Comparison of ENCODE assay signal across 24 cellular contexts in genomic region chr11:26045082-26045481, GRCh38.
"Had no signal": no experiment of that assay in that cellular context is flagged by ENCODE, and none has a peak within 500 bp of the region (broad histone marks: within the 10 kb centered on the region; RNA-seq: fewer than 3 reads in every experiment).

No MANE protein-coding gene starts in this region.

- H3K4me1 Mint-ChIP-seq: activated CD4-positive, alpha-beta memory T cell treated with anti-CD3 and anti-CD28 coated beads, Interleukin-2, amount 10 ng/mL, durations not matched to agents 7 days and 5 days; activated CD8-positive, alpha-beta memory T cell treated with anti-CD3 and anti-CD28 coated beads, Interleukin-2, amount 10 ng/mL, durations not matched to agents 7 days and 5 days; T-cell had no signal

- H3K27ac Mint-ChIP-seq: activated CD4-positive, alpha-beta memory T cell treated with anti-CD3 and anti-CD28 coated beads, Interleukin-2, amount 10 ng/mL, durations not matched to agents 7 days and 5 days; activated CD8-positive, alpha-beta memory T cell treated with anti-CD3 and anti-CD28 coated beads, Interleukin-2, amount 10 ng/mL, durations not matched to agents 7 days and 5 days; activated T-helper 2 cell treated with anti-CD3 and anti-CD28 coated beads, Interferon-gamma antibody, Interleukin-2, Interleukin-4, amounts not matched to agents 10 μg/mL and 5 μg/mL and 100 μg/mL, durations not matched to agents 14 hours and 24 hours and 36 hours; mesothelial cell of epicardium; natural killer cell treated with Interleukin-12 subunit alpha and Interleukin-12 subunit beta and Interleukin-15 and Interleukin-18, amount 100 ng/mL, for 72 hours; T-cell had no signal

- DNase-seq: activated CD4-positive, alpha-beta memory T cell treated with anti-CD3 and anti-CD28 coated beads, Interleukin-2, amount 10 ng/mL, durations not matched to agents 7 days and 5 days; activated CD4-positive, alpha-beta T cell treated with anti-CD3 and anti-CD28 coated beads for 48 hours; activated CD4-positive, CD25-positive, alpha-beta regulatory T cell; activated CD8-positive, alpha-beta memory T cell treated with anti-CD3 and anti-CD28 coated beads, Interleukin-2, amount 10 ng/mL, durations not matched to agents 7 days and 5 days; activated naive CD4-positive, alpha-beta T cell treated with Interleukin-2 at 50 U/mL for 16 hours; aorta; brain microvascular endothelial cell; cerebellar nuclear complex; cortex of kidney; left colon; stimulated activated CD4-positive, alpha-beta T cell treated with anti-CD3 and anti-CD28 coated beads, Interleukin-2, amount 100 ng/mL, for 24 hours; stimulated activated naive CD4-positive, alpha-beta T cell treated with Interleukin-2 at 50 U/mL for 16 hours; T-cell; T-helper 9 cell; tibial artery had no signal

- H2AFZ ChIP-seq: hepatocyte, parathyroid adenoma had no signal

- H3K36me3 ChIP-seq: brain microvascular endothelial cell, tibial artery had no signal

- H3K4me3 Mint-ChIP-seq: activated CD4-positive, alpha-beta memory T cell treated with anti-CD3 and anti-CD28 coated beads, Interleukin-2, amount 10 ng/mL, durations not matched to agents 7 days and 5 days; activated CD8-positive, alpha-beta memory T cell treated with anti-CD3 and anti-CD28 coated beads, Interleukin-2, amount 10 ng/mL, durations not matched to agents 7 days and 5 days; mesothelial cell of epicardium; natural killer cell treated with Interleukin-12 subunit alpha and Interleukin-12 subunit beta and Interleukin-15 and Interleukin-18, amount 100 ng/mL, for 72 hours; T-cell had no signal

- H3K4me3 ChIP-seq: hepatocyte, lung, tibial artery had no signal

- H3K9ac ChIP-seq: parathyroid adenoma had no signal

- H3K9me3 Mint-ChIP-seq: mesothelial cell of epicardium had no signal

- H3K4me1 ChIP-seq: parathyroid adenoma had no signal

- H3K36me3 Mint-ChIP-seq: activated CD8-positive, alpha-beta memory T cell treated with anti-CD3 and anti-CD28 coated beads, Interleukin-2, amount 10 ng/mL, durations not matched to agents 7 days and 5 days; mesothelial cell of epicardium; natural killer cell treated with Interleukin-12 subunit alpha and Interleukin-12 subunit beta and Interleukin-15 and Interleukin-18, amount 100 ng/mL, for 72 hours; T-cell had no signal

- H3K4me2 ChIP-seq: hepatocyte had no signal

- ATAC-seq: activated CD8-positive, alpha-beta memory T cell treated with anti-CD3 and anti-CD28 coated beads, Interleukin-2, amount 10 ng/mL, durations not matched to agents 7 days and 5 days; esophagus mucosa; left colon; natural killer cell treated with Interleukin-12 subunit alpha and Interleukin-12 subunit beta and Interleukin-15 and Interleukin-18, amount 100 ng/mL, for 72 hours; T-cell had no signal

- H3K79me2 ChIP-seq: hepatocyte, parathyroid adenoma had no signal

- H3K9me3 ChIP-seq: tibial artery had no signal

- H3K27ac ChIP-seq: brain microvascular endothelial cell, hepatocyte, parathyroid adenoma, tibial artery had no signal

- FAIRE-seq: endometrium, islet of Langerhans had no signal

- H3K27me3 Mint-ChIP-seq: activated CD4-positive, alpha-beta memory T cell treated with anti-CD3 and anti-CD28 coated beads, Interleukin-2, amount 10 ng/mL, durations not matched to agents 7 days and 5 days; activated CD8-positive, alpha-beta memory T cell treated with anti-CD3 and anti-CD28 coated beads, Interleukin-2, amount 10 ng/mL, durations not matched to agents 7 days and 5 days; natural killer cell treated with Interleukin-12 subunit alpha and Interleukin-12 subunit beta and Interleukin-15 and Interleukin-18, amount 100 ng/mL, for 72 hours; T-cell had no signal

- H3K27me3 ChIP-seq: brain microvascular endothelial cell, hepatocyte, tibial artery had no signal
